Comparison of ENCODE assay signal across 30 cellular contexts in the genomic region with DNA sequence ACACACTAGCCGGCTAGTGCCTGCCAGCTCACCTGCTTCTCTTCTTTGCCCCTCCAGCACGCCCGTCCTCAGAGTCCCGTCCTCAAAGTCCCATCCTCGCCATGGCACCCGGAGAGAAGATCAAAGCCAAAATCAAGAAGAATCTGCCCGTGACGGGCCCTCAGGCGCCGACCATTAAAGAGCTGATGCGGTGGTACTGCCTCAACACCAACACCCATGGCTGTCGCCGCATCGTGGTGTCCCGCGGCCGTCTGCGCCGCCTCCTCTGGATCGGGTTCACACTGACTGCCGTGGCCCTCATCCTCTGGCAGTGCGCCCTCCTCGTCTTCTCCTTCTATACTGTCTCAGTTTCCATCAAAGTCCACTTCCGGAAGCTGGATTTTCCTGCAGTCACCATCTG. TPM values are rescaled to one million over a fixed set of nuclear protein-coding genes. Genes with fewer than 3 reads are reported as not detected.
"Had no signal": no experiment of that assay in that cellular context is flagged by ENCODE, and none has a peak within 500 bp of the region (broad histone marks: within the 10 kb centered on the region; RNA-seq: fewer than 3 reads in every experiment).

No MANE protein-coding gene starts in this region.

- DNase-seq: activated B cell treated with CpG ODN at 0.5 μM for 24 hours; activated CD4-positive, alpha-beta memory T cell treated with anti-CD3 and anti-CD28 coated beads for 36 hours; activated CD4-positive, alpha-beta T cell treated with anti-CD3 and anti-CD28 coated beads for 1 hour; activated CD4-positive, alpha-beta T cell treated with anti-CD3 and anti-CD28 coated beads, Interleukin-2, amount 10 ng/mL, durations not matched to agents 24 days and 14 days; activated gamma-delta T cell; activated naive CD4-positive, alpha-beta T cell treated with anti-CD3 and anti-CD28 coated beads for 36 hours; activated T-cell treated with anti-CD3 and anti-CD28 coated beads for 4 hours; activated T-cell treated with anti-CD3 and anti-CD28 coated beads, Interleukin-2, amount 50 U/mL, for 48 hours; amygdala; NCI-H1092; NCI-H1417 treated with DMSO at 0.1 percent for 48 hours; NCI-H2029 treated with DMSO at 0.1 percent for 48 hours; NCI-H345; NCI-H510A; NCI-H526 treated with DMSO at 0.1 percent for 48 hours; NCI-H82; OCI-M1; RPMI8226; T-cell; T-helper 2 cell; T1000 had no signal

- H3K4me3 ChIP-seq: cardiac muscle cell, SK-N-MC had no signal

- ATAC-seq: activated T-helper 17 cell treated with anti-CD3 and anti-CD28 coated beads, Interleukin-2, amount 50 U/mL, for 72 hours; Panc1; T-cell had no signal

- H3K36me3 ChIP-seq: cardiac muscle cell had no signal

- FAIRE-seq: astrocyte, TTC549 had no signal

- H3K27ac ChIP-seq: cardiac muscle cell, SK-N-MC had no signal

RNA-seq across cellular contexts. Expression of gene SCNN1G, which starts 3.6 kb away (rescaled TPM):
- total RNA-seq: activated B cell treated with CpG ODN at 0.5 μM for 24 hours; activated CD4-positive, alpha-beta memory T cell treated with anti-CD3 and anti-CD28 coated beads for 36 hours; activated CD4-positive, alpha-beta T cell treated with anti-CD3 and anti-CD28 coated beads, Interleukin-2, amount 10 ng/mL, durations not matched to agents 24 days and 14 days; activated CD8-positive, alpha-beta memory T cell treated with anti-CD3 and anti-CD28 coated beads for 36 hours; activated naive CD4-positive, alpha-beta T cell treated with anti-CD3 and anti-CD28 coated beads for 36 hours; activated T-helper 17 cell treated with anti-CD3 and anti-CD28 coated beads, Interleukin-2, amount 50 U/mL, for 72 hours; astrocyte; cardiac muscle cell; chondrocyte; M059J; T-cell had no signal
- polyA plus RNA-seq: cardiac muscle cell had no signal
